Comparison of ENCODE assay signal across 24 cellular contexts in the genomic region with DNA sequence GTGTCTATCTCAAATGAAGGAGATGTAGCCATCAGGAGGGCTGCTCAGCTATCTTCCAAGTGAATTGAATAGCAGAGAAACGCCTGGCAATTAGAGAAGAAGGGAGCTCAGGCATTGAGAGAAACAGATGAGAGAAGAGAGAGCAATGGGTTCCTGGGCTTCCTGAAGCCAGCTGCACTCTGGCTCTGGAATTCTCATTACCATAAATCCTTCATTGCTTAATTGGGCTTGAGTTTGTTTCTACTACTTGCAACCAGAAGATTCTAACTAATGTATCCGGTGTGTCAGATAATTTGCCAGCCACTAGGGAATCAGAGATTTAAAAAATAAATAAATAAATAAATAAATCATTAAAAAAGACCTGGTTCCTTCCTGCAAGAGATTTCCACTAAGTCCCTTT.
"Had no signal": no experiment of that assay in that cellular context is flagged by ENCODE, and none has a peak within 500 bp of the region (broad histone marks: within the 10 kb centered on the region; RNA-seq: fewer than 3 reads in every experiment).

No MANE protein-coding gene starts in this region.

- ATAC-seq: activated CD4-positive, alpha-beta T cell treated with anti-CD3 and anti-CD28 coated beads for 36 hours; activated CD8-positive, alpha-beta T cell treated with anti-CD3 and anti-CD28 coated beads for 36 hours; activated T-cell treated with anti-CD3 and anti-CD28 coated beads, Interleukin-2, amount 50 U/mL, for 72 hours had no signal

- H3K27me3 Mint-ChIP-seq: activated CD4-positive, alpha-beta T cell treated with anti-CD3 and anti-CD28 coated beads for 36 hours had no signal

- H3K9me3 Mint-ChIP-seq: activated CD8-positive, alpha-beta T cell treated with anti-CD3 and anti-CD28 coated beads for 36 hours; activated naive CD8-positive, alpha-beta T cell treated with anti-CD3 and anti-CD28 coated beads, Interleukin-2, amount 10 ng/mL, durations not matched to agents 7 days and 5 days; activated T-cell treated with anti-CD3 and anti-CD28 coated beads, Interleukin-2, amount 50 U/mL, for 72 hours; activated T-helper 2 cell treated with anti-CD3 and anti-CD28 coated beads, Interferon-gamma antibody, Interleukin-2, Interleukin-4, amounts not matched to agents 10 μg/mL and 5 μg/mL and 100 μg/mL, durations not matched to agents 14 hours and 24 hours and 36 hours; T-helper 1 cell treated with Interleukin-12 subunit alpha and Interleukin-12 subunit beta and Interleukin-4 antibody, amounts not matched to agents 30 μg/mL and 1 μg/mL, for 36 hours had no signal

- H3K4me1 Mint-ChIP-seq: activated CD4-positive, alpha-beta T cell treated with anti-CD3 and anti-CD28 coated beads for 36 hours; activated naive CD8-positive, alpha-beta T cell treated with anti-CD3 and anti-CD28 coated beads, Interleukin-2, amount 10 ng/mL, durations not matched to agents 7 days and 5 days had no signal

- DNase-seq: activated CD4-positive, alpha-beta T cell treated with anti-CD3 and anti-CD28 coated beads for 36 hours; activated CD4-positive, alpha-beta T cell treated with anti-CD3 and anti-CD28 coated beads, Interleukin-2, amount 50 U/mL, for 1 hour; activated CD8-positive, alpha-beta memory T cell treated with anti-CD3 and anti-CD28 coated beads, Interleukin-2, amount 50 U/mL, for 4 hours; activated CD8-positive, alpha-beta T cell treated with anti-CD3 and anti-CD28 coated beads for 36 hours; activated naive CD4-positive, alpha-beta T cell treated with anti-CD3 and anti-CD28 coated beads, Interleukin-2, amount 50 U/mL, for 16 hours; activated naive CD8-positive, alpha-beta T cell treated with anti-CD3 and anti-CD28 coated beads, Interleukin-2, amount 10 ng/mL, durations not matched to agents 7 days and 5 days; activated T-cell treated with anti-CD3 and anti-CD28 coated beads, Interleukin-2, amount 50 U/mL, for 72 hours; adrenal gland; anterior cingulate cortex; caudate nucleus; KG1; NCI-H1048; NCI-H146; NCI-H187 treated with DMSO at 0.1 percent for 48 hours; NCI-H2081 treated with DMSO at 0.1 percent for 48 hours; NCI-H510A; NCI-H526 treated with DMSO at 0.1 percent for 48 hours; NK-92 treated with Interleukin-12 subunit alpha and Interleukin-12 subunit beta, amount 100 ng/mL, for 24 hours; Peyer's patch; Right ventricle myocardium superior; T1000 had no signal

- H3K36me3 Mint-ChIP-seq: activated naive CD8-positive, alpha-beta T cell treated with anti-CD3 and anti-CD28 coated beads, Interleukin-2, amount 10 ng/mL, durations not matched to agents 7 days and 5 days had no signal

- H3K4me3 Mint-ChIP-seq: activated CD4-positive, alpha-beta T cell treated with anti-CD3 and anti-CD28 coated beads for 36 hours; activated CD8-positive, alpha-beta T cell treated with anti-CD3 and anti-CD28 coated beads for 36 hours; activated naive CD8-positive, alpha-beta T cell treated with anti-CD3 and anti-CD28 coated beads, Interleukin-2, amount 10 ng/mL, durations not matched to agents 7 days and 5 days; activated T-cell treated with anti-CD3 and anti-CD28 coated beads, Interleukin-2, amount 50 U/mL, for 72 hours; T-helper 1 cell treated with Interleukin-12 subunit alpha and Interleukin-12 subunit beta and Interleukin-4 antibody, amounts not matched to agents 30 μg/mL and 1 μg/mL, for 36 hours had no signal

- H3K27ac Mint-ChIP-seq: activated CD4-positive, alpha-beta T cell treated with anti-CD3 and anti-CD28 coated beads for 36 hours; activated CD8-positive, alpha-beta T cell treated with anti-CD3 and anti-CD28 coated beads for 36 hours; activated naive CD8-positive, alpha-beta T cell treated with anti-CD3 and anti-CD28 coated beads, Interleukin-2, amount 10 ng/mL, durations not matched to agents 7 days and 5 days; activated T-cell treated with anti-CD3 and anti-CD28 coated beads, Interleukin-2, amount 50 U/mL, for 72 hours; activated T-helper 2 cell treated with anti-CD3 and anti-CD28 coated beads, Interferon-gamma antibody, Interleukin-2, Interleukin-4, amounts not matched to agents 10 μg/mL and 5 μg/mL and 100 μg/mL, durations not matched to agents 14 hours and 24 hours and 36 hours; T-helper 1 cell treated with Interleukin-12 subunit alpha and Interleukin-12 subunit beta and Interleukin-4 antibody, amounts not matched to agents 30 μg/mL and 1 μg/mL, for 36 hours had no signal

- FAIRE-seq: TTC549 had no signal
